ENCODE assay signal across 8 cellular contexts in the genomic region with DNA sequence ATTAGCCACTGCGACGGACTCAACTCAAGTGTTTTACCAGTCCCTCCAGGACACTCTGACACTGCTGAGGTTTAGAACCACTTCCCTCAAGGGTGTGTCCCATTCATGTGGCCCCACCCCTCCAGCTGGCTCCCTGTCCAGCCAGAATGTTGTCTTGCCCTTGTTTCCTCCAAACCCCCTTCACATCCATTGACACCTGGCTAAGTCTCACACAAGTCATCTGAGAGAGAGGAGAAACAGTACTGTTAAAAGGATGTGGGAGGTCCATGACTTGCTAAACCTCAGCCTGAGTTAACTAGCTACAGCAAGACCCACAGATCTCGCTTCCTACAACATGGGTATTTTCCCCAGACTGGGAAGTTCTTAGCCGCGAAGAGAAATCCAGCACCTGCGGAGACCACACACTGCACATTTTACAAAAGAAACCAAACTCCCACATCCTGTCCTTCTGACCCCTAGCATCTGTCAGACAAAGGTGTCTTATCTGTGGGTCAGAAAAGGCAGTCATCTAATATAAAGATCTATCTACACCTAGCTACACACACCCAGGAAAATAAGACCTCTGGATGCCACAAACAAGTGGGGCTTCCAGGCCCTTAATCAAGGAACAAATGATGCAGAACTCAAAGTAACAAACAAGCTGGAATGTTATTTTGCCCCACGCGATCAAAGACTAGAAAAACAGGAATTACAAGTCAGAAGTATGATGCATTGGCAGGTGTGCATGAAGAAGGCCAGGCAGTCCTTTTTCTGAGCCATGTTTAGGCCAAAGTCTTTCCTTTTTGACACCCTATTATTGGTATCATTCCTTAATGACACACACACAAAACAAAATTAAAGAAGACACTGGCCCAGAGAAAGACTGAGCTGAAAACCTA. TPM values are rescaled to one million over a fixed set of nuclear protein-coding genes. Genes with fewer than 3 reads are reported as not detected.
DNase-seq lines count a peak whose midpoint lies in the region; ATAC-seq and TF ChIP-seq lines count a peak whose summit lies in the region.

No MANE protein-coding gene starts in this region.

- H3K27me3 Mint-ChIP-seq in CD8-positive, alpha-beta memory T cell: no peaks in the 10 kb centered on the region

- CTCF ChIA-PET in CD8-positive, alpha-beta memory T cell (lab: Charles Lee): interaction anchor here (0.9 to 1.8 kb wide), 5 partner anchors 10 to 127 kb away, joined by 4 to 8 read pairs (median 4); a partner anchor contains a TSS

- intact Hi-C loops in prostate gland (cut with DNase I): no loop called here

- TF ChIP-seq CTCF in OCI-LY3 (IDR thresholded peaks at IDR 0.05; ENCODE audit: low read depth, low read length): no peak
- TF ChIP-seq CTCF in prostate gland (IDR thresholded peaks at IDR 0.05): no peak

- H4K20me1 ChIP-seq in OCI-LY3 (ENCODE audit: insufficient read depth, low read length): 0 out of 2 replicates have a peak, but pooled peaks cover 5% of the 10 kb centered on the region

- no peak overlapping the region for H4K8ac ChIP-seq in trophoblast cell (ENCODE audit: low read depth, low read length)

- ATAC-seq in GM19035 (IDR thresholded peaks at IDR 0.05; ENCODE audit: unreplicated experiment) (peak; percentile 83), HG03066 (IDR thresholded peaks at IDR 0.05; ENCODE audit: low read depth, unreplicated experiment) (peak; percentile 86)

- peak overlapping the region; percentile 4 for H2BK5ac ChIP-seq in trophoblast cell (ENCODE audit: low read depth, low read length, poor library complexity)

- H3K18ac ChIP-seq in trophoblast cell (ENCODE audit: low read length): no peak overlapping the region

- peaks cover 13% of the 10 kb centered on the region for H3K79me1 ChIP-seq in trophoblast cell (ENCODE audit: low read length)

- DNase-seq in CD8-positive, alpha-beta memory T cell: peak in 3 of 5 donors; percentile 17 to 50 (median 46)
- DNase-seq in central memory CD4-positive, alpha-beta T cell: peak; percentile 43
- DNase-seq in trophoblast cell (peak; percentile 49 to 83), prostate gland (ENCODE audit: low spot score) (no peak), inferior parietal cortex (ENCODE audit: extremely low spot score) (no peak)

- H3K27ac Mint-ChIP-seq in CD8-positive, alpha-beta memory T cell: peak overlapping the region; percentile 51 to 97 (median 88)

- H3K4ac ChIP-seq in trophoblast cell (ENCODE audit: low read depth, low read length): no peak overlapping the region

- H3K27ac ChIP-seq in CD8-positive, alpha-beta memory T cell (ENCODE audit: low read depth, low read length): no peak overlapping the region
- H3K27ac ChIP-seq in OCI-LY3 (ENCODE audit: low read length): peak overlapping the region; percentile 74
- peak overlapping the region; percentile 31 for H3K27ac ChIP-seq in trophoblast cell (ENCODE audit: low read depth, low read length)
- no peak overlapping the region for H3K27ac ChIP-seq in prostate gland

- POLR2A ChIA-PET in CD8-positive, alpha-beta memory T cell (lab: Charles Lee): no interaction called here

- H3K9ac ChIP-seq in OCI-LY3 (ENCODE audit: low read length) (no peak overlapping the region), trophoblast cell (ENCODE audit: low read length) (no peak overlapping the region)

- H3K4me3 ChIP-seq in CD8-positive, alpha-beta memory T cell (ENCODE audit: low read length): no peak overlapping the region
- H3K4me3 ChIP-seq in OCI-LY3 (ENCODE audit: low read length) (peak overlapping the region; percentile 53), trophoblast cell (ENCODE audit: low read depth, low read length) (no peak overlapping the region), prostate gland (no peak overlapping the region)

- WGBS in trophoblast cell (ENCODE audit: extremely low coverage, insufficient coverage, insufficient read length): no CpG with 5 or more reads among the region's 8 CpGs
- WGBS in prostate gland: 61% methylated on average over 8 of the region's 8 CpGs

- H3K4me3 Mint-ChIP-seq in CD8-positive, alpha-beta memory T cell: peak overlapping the region in 6 of 7 donors; percentile 20 to 78 (median 70)

- H3K36me3 Mint-ChIP-seq in CD8-positive, alpha-beta memory T cell: peaks cover 0 to 2% (median 0%) of the 10 kb centered on the region in 3 donors

- H2BK12ac ChIP-seq in trophoblast cell (ENCODE audit: low read length): peak overlapping the region; percentile 5

- TF ChIP-seq POLR2A in prostate gland (IDR thresholded peaks at IDR 0.05): no peak

- no peak overlapping the region for H3K23ac ChIP-seq in trophoblast cell (ENCODE audit: low read length)

- H4K91ac ChIP-seq in trophoblast cell (ENCODE audit: low read depth, low read length): no peak overlapping the region

- H3K14ac ChIP-seq in trophoblast cell (ENCODE audit: low read length): no peak overlapping the region

- peaks cover 73 to 87% (median 83%) of the 10 kb centered on the region in 3 donors for H3K4me1 Mint-ChIP-seq in CD8-positive, alpha-beta memory T cell

- no peaks in the 10 kb centered on the region for H3K9me3 ChIP-seq in CD8-positive, alpha-beta memory T cell (ENCODE audit: low read length)
- H3K9me3 ChIP-seq in OCI-LY3 (ENCODE audit: insufficient read depth, low read length) (no peaks in the 10 kb centered on the region), trophoblast cell (ENCODE audit: insufficient read depth, low read depth, low read length) (no peaks in the 10 kb centered on the region), prostate gland (no peaks in the 10 kb centered on the region)

- H4K12ac ChIP-seq in trophoblast cell (ENCODE audit: low read depth, low read length): no peak overlapping the region

- peaks cover 53% of the 10 kb centered on the region for H3K4me1 ChIP-seq in CD8-positive, alpha-beta memory T cell (ENCODE audit: insufficient read depth, low read length)
- peaks cover 62% of the 10 kb centered on the region for H3K4me1 ChIP-seq in OCI-LY3 (ENCODE audit: low read length)
- H3K4me1 ChIP-seq in trophoblast cell (ENCODE audit: control insufficient read depth in 1 of 2, insufficient read depth in 2 of 2, low read length in 2 of 2): peaks cover 11 to 13% of the 10 kb centered on the region in 2 experiments
- no peaks in the 10 kb centered on the region for H3K4me1 ChIP-seq in prostate gland (replicated peaks)

- H3K79me2 ChIP-seq in OCI-LY3 (ENCODE audit: low read length) (peaks cover 22% of the 10 kb centered on the region; the same call in 1 of the 2 replicates), trophoblast cell (ENCODE audit: control insufficient read depth, insufficient read depth, low read length, poor library complexity) (peaks cover 9% of the 10 kb centered on the region)

- H2BK120ac ChIP-seq in trophoblast cell (ENCODE audit: insufficient read depth, low read length, poor library complexity): peak overlapping the region; percentile 14

- H2AK5ac ChIP-seq in trophoblast cell (ENCODE audit: low read length): peak overlapping the region; percentile 79

- no peaks in the 10 kb centered on the region for H3K36me3 ChIP-seq in CD8-positive, alpha-beta memory T cell (ENCODE audit: insufficient read depth, low read length)
- H3K36me3 ChIP-seq in OCI-LY3 (replicated peaks; ENCODE audit: low read depth, low read length) (no peaks in the 10 kb centered on the region), trophoblast cell (ENCODE audit: control insufficient read depth in 1 of 2, insufficient read depth in 2 of 2, low read length in 2 of 2) (no peaks in the 10 kb centered on the region), prostate gland (no peaks in the 10 kb centered on the region)

- no peak overlapping the region for H2AFZ ChIP-seq in OCI-LY3 (ENCODE audit: low read depth, low read length)
- no peak overlapping the region for H2AFZ ChIP-seq in trophoblast cell (ENCODE audit: insufficient read depth, low read length, poor library complexity)

- H3K4me2 ChIP-seq in OCI-LY3 (ENCODE audit: low read length) (peak overlapping the region; percentile 65), trophoblast cell (ENCODE audit: low read length) (peak overlapping the region; percentile 8)

- H3K27me3 ChIP-seq in CD8-positive, alpha-beta memory T cell (ENCODE audit: insufficient read depth, low read length, poor library complexity, severe bottlenecking): no peaks in the 10 kb centered on the region
- H3K27me3 ChIP-seq in OCI-LY3 (ENCODE audit: low read depth, low read length): no peaks in the 10 kb centered on the region
- no peaks in the 10 kb centered on the region for H3K27me3 ChIP-seq in trophoblast cell (ENCODE audit: insufficient read depth, low read length)
- H3K27me3 ChIP-seq in prostate gland (replicated peaks; ENCODE audit: insufficient read depth): no peaks in the 10 kb centered on the region

- H3K9me3 Mint-ChIP-seq in CD8-positive, alpha-beta memory T cell: no peaks in the 10 kb centered on the region

RNA-seq across cellular contexts. Expression of a gene that starts 13.9 kb away (rescaled TPM):
- 10 to 100 TPM; 71.7 to 72.5 TPM for total RNA-seq in CD8-positive, alpha-beta memory T cell
- 16.4 TPM for polyA plus RNA-seq in CD8-positive, alpha-beta memory T cell
- polyA plus RNA-seq in trophoblast cell (2013): 6.8 and 8.0 TPM in 2 replicates
- total RNA-seq in prostate gland: 1 to 10 TPM; 3.1 to 6.3 TPM

Comparison
In these comparisons a context has a peak if more than half of its experiments do, and no peak if none do; other contexts are left out.
1. DNase-seq: peak in CD8-positive, alpha-beta memory T cell (3 of 5), central memory CD4-positive, alpha-beta T cell (single experiment) and trophoblast cell (2 of 2); none in prostate gland (single experiment) and inferior parietal cortex (single experiment).
2. H3K27ac ChIP-seq: peak in OCI-LY3 (single experiment) and trophoblast cell (single experiment); none in CD8-positive, alpha-beta memory T cell (single experiment) and prostate gland (0 of 2).
3. RNA of a gene that starts 13.9 kb away (total RNA-seq): 71.7 to 72.5 TPM in CD8-positive, alpha-beta memory T cell; 3.1 to 6.3 TPM in prostate gland; every median in the first group is over 4 times any median in the second.